Comparison of ENCODE assay signal across 16 cellular contexts in the genomic region with DNA sequence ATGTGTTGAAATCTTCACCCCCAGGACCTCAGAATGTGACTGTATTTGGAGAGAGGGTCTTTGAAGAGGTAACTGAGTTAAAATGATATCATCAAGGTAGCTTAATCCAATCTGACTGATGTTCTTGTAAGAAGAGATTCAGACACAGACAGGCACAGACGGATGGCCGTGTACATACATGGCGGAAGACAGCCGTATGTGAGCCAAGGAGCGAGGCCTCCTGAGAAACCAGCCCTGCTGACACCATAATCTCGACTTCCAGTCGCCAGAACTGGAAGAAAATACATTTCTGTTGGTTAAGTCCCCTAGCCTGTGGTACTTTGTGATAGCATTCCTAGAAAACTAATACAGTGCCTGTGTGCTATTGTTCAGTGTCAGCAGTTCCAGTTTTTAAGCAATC.
DNase-seq lines count a peak whose midpoint lies in the region; ATAC-seq and TF ChIP-seq lines count a peak whose summit lies in the region.
"Had no signal": no experiment of that assay in that cellular context is flagged by ENCODE, and none has a peak within 500 bp of the region (broad histone marks: within the 10 kb centered on the region; RNA-seq: fewer than 3 reads in every experiment).

No MANE protein-coding gene starts in this region.

- peaks cover 6% of the 10 kb centered on the region for H3K79me1 ChIP-seq in mesenchymal stem cell (replicated peaks; ENCODE audit: low read length, poor library complexity, severe bottlenecking)

- no peak overlapping the region for H3K4me3 Mint-ChIP-seq in activated naive CD8-positive, alpha-beta T cell treated with anti-CD3 and anti-CD28 coated beads for 36 hours
- H3K4me3 Mint-ChIP-seq in activated naive CD8-positive, alpha-beta T cell treated with anti-CD3 and anti-CD28 coated beads, Interleukin-2, amount 50 U/mL, for 24 hours = no peak overlapping the region
- H3K4me3 Mint-ChIP-seq in central memory CD8-positive, alpha-beta T cell = no peak overlapping the region
- no peak overlapping the region for H3K4me3 Mint-ChIP-seq in neural crest cell
- H3K4me3 Mint-ChIP-seq in activated T-cell treated with anti-CD3 and anti-CD28 coated beads, Interleukin-2, amount 50 U/mL, for 72 hours = no peak overlapping the region
- H3K4me3 Mint-ChIP-seq: HFFc6 had no signal

- peak overlapping the region; percentile 38 to 85 for H2BK12ac ChIP-seq in mesenchymal stem cell (ENCODE audit: low read length in 2 of 2)

- no peak overlapping the region for H3K9ac ChIP-seq in mesenchymal stem cell (ENCODE audit: low read length)
- H3K9ac ChIP-seq: BLaER1 had no signal

- H3K4ac ChIP-seq in mesenchymal stem cell (ENCODE audit: low read depth in 1 of 2, low read length in 2 of 2) = no peak overlapping the region

- peak overlapping the region in 1 of 2 experiments; percentile 24 for H3K18ac ChIP-seq in mesenchymal stem cell (ENCODE audit: low read depth in 1 of 2, low read length in 2 of 2)

- H3K4me1 Mint-ChIP-seq in activated naive CD8-positive, alpha-beta T cell treated with anti-CD3 and anti-CD28 coated beads for 36 hours = peaks cover 63% of the 10 kb centered on the region
- peaks cover 62% of the 10 kb centered on the region for H3K4me1 Mint-ChIP-seq in activated naive CD8-positive, alpha-beta T cell treated with anti-CD3 and anti-CD28 coated beads, Interleukin-2, amount 50 U/mL, for 24 hours
- H3K4me1 Mint-ChIP-seq in central memory CD8-positive, alpha-beta T cell = peaks cover 61% of the 10 kb centered on the region
- H3K4me1 Mint-ChIP-seq in neural crest cell = peaks cover 23% of the 10 kb centered on the region
- peaks cover 52% of the 10 kb centered on the region for H3K4me1 Mint-ChIP-seq in activated T-cell treated with anti-CD3 and anti-CD28 coated beads, Interleukin-2, amount 50 U/mL, for 72 hours (ENCODE audit: low read depth)

- no peak overlapping the region for H2BK15ac ChIP-seq in mesenchymal stem cell (ENCODE audit: low read depth, poor library complexity, severe bottlenecking)

- no peak overlapping the region for H4K91ac ChIP-seq in mesenchymal stem cell (ENCODE audit: low read length)

- H3K36me3 ChIP-seq in mesenchymal stem cell (ENCODE audit: control insufficient read depth in 1 of 2, insufficient read depth in 2 of 2, low read depth in 1 of 2, low read length in 2 of 2) = no peaks in the 10 kb centered on the region
- H3K36me3 ChIP-seq: BLaER1 had no signal

- no peaks in the 10 kb centered on the region for H3K9me3 Mint-ChIP-seq in activated naive CD8-positive, alpha-beta T cell treated with anti-CD3 and anti-CD28 coated beads for 36 hours
- H3K9me3 Mint-ChIP-seq in activated naive CD8-positive, alpha-beta T cell treated with anti-CD3 and anti-CD28 coated beads, Interleukin-2, amount 50 U/mL, for 24 hours = no peaks in the 10 kb centered on the region
- no peaks in the 10 kb centered on the region for H3K9me3 Mint-ChIP-seq in central memory CD8-positive, alpha-beta T cell
- peaks cover 3% of the 10 kb centered on the region for H3K9me3 Mint-ChIP-seq in neural crest cell
- no peaks in the 10 kb centered on the region for H3K9me3 Mint-ChIP-seq in activated T-cell treated with anti-CD3 and anti-CD28 coated beads, Interleukin-2, amount 50 U/mL, for 72 hours
- H3K9me3 Mint-ChIP-seq: HFFc6 had no signal

- peak overlapping the region; percentile 43 for H3K27ac Mint-ChIP-seq in activated naive CD8-positive, alpha-beta T cell treated with anti-CD3 and anti-CD28 coated beads for 36 hours
- no peak overlapping the region for H3K27ac Mint-ChIP-seq in activated naive CD8-positive, alpha-beta T cell treated with anti-CD3 and anti-CD28 coated beads, Interleukin-2, amount 50 U/mL, for 24 hours
- peak overlapping the region; percentile 89 for H3K27ac Mint-ChIP-seq in central memory CD8-positive, alpha-beta T cell (ENCODE audit: low read depth)
- H3K27ac Mint-ChIP-seq in neural crest cell (ENCODE audit: unreplicated experiment) = peak overlapping the region; percentile 94
- no peak overlapping the region for H3K27ac Mint-ChIP-seq in activated T-cell treated with anti-CD3 and anti-CD28 coated beads, Interleukin-2, amount 50 U/mL, for 72 hours
- H3K27ac Mint-ChIP-seq: HFFc6 had no signal

- H3K4me1 ChIP-seq in mesenchymal stem cell (ENCODE audit: control insufficient read depth, insufficient read depth, low read depth, low read length) = peaks cover 16% of the 10 kb centered on the region

- H2AK5ac ChIP-seq in mesenchymal stem cell (ENCODE audit: low read length, severe bottlenecking) = no peak overlapping the region

- H2BK5ac ChIP-seq in mesenchymal stem cell (ENCODE audit: low read depth, low read length, poor library complexity, severe bottlenecking) = no peak overlapping the region

- no peak overlapping the region for H3K4me2 ChIP-seq in mesenchymal stem cell (ENCODE audit: low read length, poor library complexity, severe bottlenecking)
- H3K4me2 ChIP-seq: BLaER1 had no signal

- H3K27ac ChIP-seq in mesenchymal stem cell (ENCODE audit: low read length, poor library complexity, severe bottlenecking) = no peak overlapping the region
- H3K27ac ChIP-seq: BLaER1, HL-60 had no signal

- no peak overlapping the region for H2AFZ ChIP-seq in mesenchymal stem cell (ENCODE audit: low read depth, low read length)

- ATAC-seq in activated naive CD8-positive, alpha-beta T cell treated with anti-CD3 and anti-CD28 coated beads, Interleukin-2, amount 50 U/mL, for 24 hours = no peak
- ATAC-seq in central memory CD8-positive, alpha-beta T cell (replicated peaks; ENCODE audit: extremely low read depth, poor library complexity, severe bottlenecking) = no peak
- no peak for ATAC-seq in activated T-cell treated with anti-CD3 and anti-CD28 coated beads, Interleukin-2, amount 50 U/mL, for 72 hours (replicated peaks in 1 of 2)

- WGBS in mesenchymal stem cell = 98% methylated on average over 7 of the region's 7 CpGs

- TF ChIP-seq CTCF in neural crest cell (conservative IDR thresholded peaks at IDR 0.05) = no peak

- H3K36me3 Mint-ChIP-seq in activated naive CD8-positive, alpha-beta T cell treated with anti-CD3 and anti-CD28 coated beads for 36 hours = peaks cover 15% of the 10 kb centered on the region
- H3K36me3 Mint-ChIP-seq in activated naive CD8-positive, alpha-beta T cell treated with anti-CD3 and anti-CD28 coated beads, Interleukin-2, amount 50 U/mL, for 24 hours (ENCODE audit: low read depth) = peaks cover 2% of the 10 kb centered on the region
- peaks cover 4% of the 10 kb centered on the region for H3K36me3 Mint-ChIP-seq in central memory CD8-positive, alpha-beta T cell (ENCODE audit: insufficient read depth)
- peaks cover 5% of the 10 kb centered on the region for H3K36me3 Mint-ChIP-seq in neural crest cell (ENCODE audit: low read depth)
- H3K36me3 Mint-ChIP-seq in activated T-cell treated with anti-CD3 and anti-CD28 coated beads, Interleukin-2, amount 50 U/mL, for 72 hours (ENCODE audit: insufficient read depth in 2 of 2) = peaks cover 0 to 2% of the 10 kb centered on the region in 2 donors

- no peaks in the 10 kb centered on the region for H3K27me3 Mint-ChIP-seq in activated naive CD8-positive, alpha-beta T cell treated with anti-CD3 and anti-CD28 coated beads for 36 hours
- H3K27me3 Mint-ChIP-seq in activated naive CD8-positive, alpha-beta T cell treated with anti-CD3 and anti-CD28 coated beads, Interleukin-2, amount 50 U/mL, for 24 hours = no peaks in the 10 kb centered on the region
- H3K27me3 Mint-ChIP-seq in central memory CD8-positive, alpha-beta T cell = no peaks in the 10 kb centered on the region
- no peaks in the 10 kb centered on the region for H3K27me3 Mint-ChIP-seq in neural crest cell (ENCODE audit: low read depth)
- H3K27me3 Mint-ChIP-seq in activated T-cell treated with anti-CD3 and anti-CD28 coated beads, Interleukin-2, amount 50 U/mL, for 72 hours (ENCODE audit: low read depth) = no peaks in the 10 kb centered on the region

- peaks cover 0 to 3% of the 10 kb centered on the region in 2 experiments for H3K27me3 ChIP-seq in mesenchymal stem cell (ENCODE audit: control insufficient read depth in 1 of 2, insufficient read depth in 1 of 2, low read length in 2 of 2)
- H3K27me3 ChIP-seq: BLaER1 had no signal

- no peak overlapping the region for H3K23ac ChIP-seq in mesenchymal stem cell (ENCODE audit: low read length in 2 of 2)

- no peaks in the 10 kb centered on the region for H3K9me3 ChIP-seq in mesenchymal stem cell (ENCODE audit: control insufficient read depth, low read length)
- H3K9me3 ChIP-seq: BLaER1 had no signal

- no peak overlapping the region for H3K4me3 ChIP-seq in mesenchymal stem cell (ENCODE audit: insufficient read depth in 1 of 2, low read depth in 1 of 2, low read length in 2 of 2)
- H3K4me3 ChIP-seq: BLaER1 had no signal

- DNase-seq in activated naive CD8-positive, alpha-beta T cell treated with anti-CD3 and anti-CD28 coated beads for 36 hours = no peak
- no peak for DNase-seq in activated naive CD8-positive, alpha-beta T cell treated with anti-CD3 and anti-CD28 coated beads, Interleukin-2, amount 50 U/mL, for 24 hours
- DNase-seq in central memory CD8-positive, alpha-beta T cell (ENCODE audit: low spot score in 2 of 2) = no peak
- DNase-seq in mesenchymal stem cell = no peak
- DNase-seq in neural crest cell (ENCODE audit: low read depth, low spot score) = no peak
- DNase-seq in NCI-H524 treated with DMSO at 0.1 percent for 48 hours (lab: John Stamatoyannopoulos, UW) = no peak
- DNase-seq in kidney glomerular epithelial cell (lab: John Stamatoyannopoulos, UW) = no peak
- no peak for DNase-seq in activated T-cell treated with anti-CD3 and anti-CD28 coated beads, Interleukin-2, amount 50 U/mL, for 72 hours
- DNase-seq: 8988T, AML-193, DMS53, GF-D8, HCEC 1CT, HFFc6 had no signal

- peak overlapping the region; percentile 35 for H4K8ac ChIP-seq in mesenchymal stem cell (ENCODE audit: low read length)

- no peak overlapping the region for H2BK120ac ChIP-seq in mesenchymal stem cell (ENCODE audit: low read depth, low read length)

- H3K14ac ChIP-seq in mesenchymal stem cell (ENCODE audit: low read length in 2 of 2) = no peak overlapping the region

Comparison
In these comparisons a context has a peak if more than half of its experiments do, and no peak if none do; other contexts are left out.
1. H3K27ac Mint-ChIP-seq: peak in activated naive CD8-positive, alpha-beta T cell treated with anti-CD3 and anti-CD28 coated beads for 36 hours (single experiment), central memory CD8-positive, alpha-beta T cell (single experiment) and neural crest cell (single experiment); none in activated naive CD8-positive, alpha-beta T cell treated with anti-CD3 and anti-CD28 coated beads, Interleukin-2, amount 50 U/mL, for 24 hours (single experiment) and activated T-cell treated with anti-CD3 and anti-CD28 coated beads, Interleukin-2, amount 50 U/mL, for 72 hours (single experiment).